Comparison of ENCODE assay signal across 10 cellular contexts in genomic region chr21:34592573-34592972, GRCh38. TPM values are rescaled to one million over a fixed set of nuclear protein-coding genes. Genes with fewer than 3 reads are reported as not detected.
DNase-seq lines count a peak whose midpoint lies in the region; ATAC-seq, FAIRE-seq and TF ChIP-seq lines count a peak whose summit lies in the region.
"Had no signal": no experiment of that assay in that cellular context is flagged by ENCODE, and none has a peak within 500 bp of the region (broad histone marks: within the 10 kb centered on the region; RNA-seq: fewer than 3 reads in every experiment).

No MANE protein-coding gene starts in this region.

- H3K9me3 ChIP-seq in heart left ventricle (peaks cover 0 to 10% (median under 1%) of the 10 kb centered on the region in 12 donors), gastroesophageal sphincter (no peaks in the 10 kb centered on the region), pancreas (no peaks in the 10 kb centered on the region), upper lobe of left lung (no peaks in the 10 kb centered on the region)

- H3K27me3 ChIP-seq in heart left ventricle (no peaks in the 10 kb centered on the region), gastroesophageal sphincter (no peaks in the 10 kb centered on the region), pancreas (no peaks in the 10 kb centered on the region), upper lobe of left lung (no peaks in the 10 kb centered on the region)

- TF ChIP-seq EP300 in gastroesophageal sphincter (IDR thresholded peaks at IDR 0.05) (no peak), upper lobe of left lung (IDR thresholded peaks at IDR 0.05) (no peak)

- TF ChIP-seq POLR2A in heart left ventricle (IDR thresholded peaks at IDR 0.05) (no peak), gastroesophageal sphincter (IDR thresholded peaks at IDR 0.05) (no peak), upper lobe of left lung (IDR thresholded peaks at IDR 0.05) (no peak)

- H3K27ac ChIP-seq in heart left ventricle = peak overlapping the region; percentile 33 to 85 (median 72)
- H3K27ac ChIP-seq in gastroesophageal sphincter = peak overlapping the region in 3 of 4 donors; percentile 24 to 78 (median 76)
- peak overlapping the region in 3 of 4 donors; percentile 18 to 82 (median 67) for H3K27ac ChIP-seq in pancreas
- peak overlapping the region; percentile 58 to 78 (median 70) for H3K27ac ChIP-seq in upper lobe of left lung

- FAIRE-seq in pancreas (lab: Jason Lieb, UNC) = no peak
- FAIRE-seq: H1 had no signal

- intact Hi-C loops in heart left ventricle (cut with DNase I) = loop anchor here in 1 of 10 donors (10.0 kb wide), 1 partner anchor 668 kb away; no protein-coding TSS in a partner anchor
- intact Hi-C loops in left ventricle myocardium superior (cut with micrococcal nuclease) = no loop called here
- intact Hi-C loops in pancreas (cut with DNase I) = no loop called here

- in situ Hi-C loops in KBM-7 (cut with MboI; ENCODE audit: low pct_unique_long_range_greater_than_20kb, low sequenced_read_pairs) = no loop called here

- ATAC-seq in heart left ventricle (no peak), left ventricle myocardium superior (no peak), gastroesophageal sphincter (no peak), pancreas (no peak), upper lobe of left lung (ENCODE audit: low FRiP score in 2 of 2) (no peak)
- ATAC-seq: PC-3 had no signal

- peaks cover 8 to 75% (median 38%) of the 10 kb centered on the region in 12 donors for H3K4me1 ChIP-seq in heart left ventricle
- H3K4me1 ChIP-seq in gastroesophageal sphincter = peaks cover 7 to 55% (median 33%) of the 10 kb centered on the region in 3 donors
- H3K4me1 ChIP-seq in pancreas = peaks cover 46 to 57% (median 51%) of the 10 kb centered on the region in 3 donors
- peaks cover 37 to 60% (median 54%) of the 10 kb centered on the region in 4 donors for H3K4me1 ChIP-seq in upper lobe of left lung

- TF ChIP-seq CTCF in heart left ventricle (IDR thresholded peaks at IDR 0.05) = no peak
- TF ChIP-seq CTCF in gastroesophageal sphincter (IDR thresholded peaks at IDR 0.05) = no peak
- no peak for TF ChIP-seq CTCF in pancreas (IDR thresholded peaks at IDR 0.05)
- no peak for TF ChIP-seq CTCF in upper lobe of left lung (IDR thresholded peaks at IDR 0.05)

- peak overlapping the region in 5 of 12 donors; percentile 2 to 28 (median 7) for H3K4me3 ChIP-seq in heart left ventricle
- H3K4me3 ChIP-seq in gastroesophageal sphincter = peak overlapping the region in 1 of 2 donors; percentile 28
- H3K4me3 ChIP-seq in pancreas = peak overlapping the region in 2 of 4 donors; percentile 8 to 10
- no peak overlapping the region for H3K4me3 ChIP-seq in upper lobe of left lung

- DNase-seq in heart left ventricle (no peak), left ventricle myocardium superior (no peak), pancreas (peak in 1 of 6 donors; percentile 22), upper lobe of left lung (no peak), NCI-H524 treated with DMSO at 0.1 percent for 48 hours (lab: John Stamatoyannopoulos, UW) (no peak), KBM-7 (no peak), cerebellar cortex (ENCODE audit: low spot score) (no peak)
- DNase-seq: PC-3 had no signal

- H3K36me3 ChIP-seq in heart left ventricle (peaks cover 0 to 3% (median 0%) of the 10 kb centered on the region in 9 donors), gastroesophageal sphincter (no peaks in the 10 kb centered on the region), pancreas (no peaks in the 10 kb centered on the region), upper lobe of left lung (no peaks in the 10 kb centered on the region)

- 29 to 39% (median 35%) methylated on average over 9 of the region's 9 CpGs for WGBS in heart left ventricle, 4 donors
- 32 to 35% methylated on average over 4 to 9 of the region's 9 CpGs for WGBS in gastroesophageal sphincter (ENCODE audit: low coverage in 1 of 2), 2 donors
- WGBS in pancreas, 2 donors = 35 to 37% methylated on average over 9 of the region's 9 CpGs
- WGBS in upper lobe of left lung, 2 donors = 36 to 48% methylated on average over 9 of the region's 9 CpGs

RNA-seq across cellular contexts. Expression of gene RCAN1, which starts 22.3 kb away (rescaled TPM):
- total RNA-seq in heart left ventricle (100 to 1,000 TPM in 1 of 9 donors, 10 to 100 TPM in 8; 33.7 to 102 (median 57.6) TPM), left ventricle myocardium superior (36.7 TPM), gastroesophageal sphincter (10 to 100 TPM; 32.1 to 58.6 (median 42.2) TPM), pancreas (10 to 100 TPM in 5 of 6 donors, 1 to 10 TPM in 1; 9.5 to 19.7 (median 14.9) TPM), upper lobe of left lung (10 to 100 TPM; 24.7 to 36.2 (median 29.4) TPM)
- polyA plus RNA-seq in heart left ventricle (10 to 100 TPM; 56.3 to 99.1 TPM), pancreas (10 to 100 TPM in 1 of 2 donors, 1 to 10 TPM in 1; 9.5 to 15.3 TPM)
